In the genomic region with DNA sequence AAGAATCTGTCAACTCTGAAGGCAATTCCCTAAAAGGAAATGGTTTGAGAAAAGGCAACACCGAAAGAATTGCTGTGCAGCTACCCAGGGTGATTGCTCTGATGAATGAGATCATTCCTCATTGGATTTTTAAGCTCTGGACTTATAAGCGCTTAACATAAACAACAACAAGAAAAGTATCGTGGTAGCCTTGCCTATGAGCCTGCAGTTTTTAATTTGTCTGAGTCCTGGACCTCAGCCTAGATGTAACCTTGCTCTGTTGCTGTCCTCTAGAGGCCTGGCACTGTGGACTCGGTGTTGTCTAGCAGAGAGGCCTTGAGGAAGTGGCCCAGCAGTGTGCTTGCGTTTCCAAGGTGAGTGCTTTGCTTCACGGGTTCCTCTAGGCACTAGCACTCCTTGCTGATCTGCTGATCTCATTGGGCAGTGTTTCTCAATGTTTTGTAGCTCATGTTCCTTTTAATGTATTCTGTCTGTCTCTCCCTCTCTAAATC, we compare ENCODE assay signal across 13 cellular contexts. TPM values are rescaled to one million over a fixed set of nuclear protein-coding genes. Genes with fewer than 3 reads are reported as not detected.
DNase-seq lines count a peak whose midpoint lies in the region; ATAC-seq and TF ChIP-seq lines count a peak whose summit lies in the region.
"Had no signal": no experiment of that assay in that cellular context is flagged by ENCODE, and none has a peak within 500 bp of the region (broad histone marks: within the 10 kb centered on the region; RNA-seq: fewer than 3 reads in every experiment).

No MANE protein-coding gene starts in this region.

- peak overlapping the region; percentile 78 for H3K18ac ChIP-seq in IMR-90 (ENCODE audit: low read depth, low read length)

- H3K4me1 ChIP-seq in IMR-90 (ENCODE audit: control insufficient read depth, insufficient read depth, low read length): peaks cover 14% of the 10 kb centered on the region
- no peaks in the 10 kb centered on the region for H3K4me1 ChIP-seq in muscle layer of duodenum (ENCODE audit: control insufficient read depth in 1 of 2, insufficient read depth in 2 of 2, low read length in 2 of 2)

- H2BK120ac ChIP-seq in IMR-90 (ENCODE audit: low read depth, low read length): peak overlapping the region; percentile 94

- H3K27ac Mint-ChIP-seq in activated naive CD4-positive, alpha-beta T cell treated with anti-CD3 and anti-CD28 coated beads, Interleukin-2, amount 10 ng/mL, durations not matched to agents 7 days and 5 days: no peak overlapping the region
- H3K27ac Mint-ChIP-seq: activated T-helper 17 cell treated with anti-CD3 and anti-CD28 coated beads, Interleukin-2, amount 50 U/mL, for 72 hours; dendritic cell treated with granulocyte-macrophage colony-stimulating factor and Interleukin-4, amounts not matched to agents 40 ng/mL and 50 ng/mL, for 4 days; natural killer cell had no signal

- no peak overlapping the region for H2AK9ac ChIP-seq in IMR-90 (replicated peaks; ENCODE audit: low read depth, low read length, poor library complexity)

- H3K4ac ChIP-seq in IMR-90 (ENCODE audit: low read depth, low read length): peak overlapping the region; percentile 75

- peak overlapping the region; percentile 78 for H2BK5ac ChIP-seq in IMR-90 (ENCODE audit: low read depth, low read length, poor library complexity, severe bottlenecking)

- POLR2A ChIA-PET in IMR-90 (lab: Charles Lee; ENCODE audit: unreplicated experiment): interaction anchor here (0.5 kb wide), 1 partner anchor 518 kb away, joined by 12 read pairs; no protein-coding TSS in a partner anchor

- dilution Hi-C loops in IMR-90 (cut with HindIII; ENCODE audit: low sequenced_read_pairs, unreplicated experiment): no loop called here

- H4K8ac ChIP-seq in IMR-90 (ENCODE audit: low read depth in 2 of 2, low read length in 2 of 2): peak overlapping the region; percentile 47 to 84; a peak in 3 of 4 replicates

- peak overlapping the region; percentile 62 for H3K23ac ChIP-seq in IMR-90 (ENCODE audit: low read depth, low read length)

- H3K4me3 ChIP-seq in AG10803 (ENCODE audit: low read length) (no peak overlapping the region), IMR-90 (ENCODE audit: insufficient read depth, low read depth, low read length) (no peak overlapping the region), muscle layer of duodenum (ENCODE audit: low read depth in 1 of 2, low read length in 2 of 2) (no peak overlapping the region)

- peaks cover 0 to 4% of the 10 kb centered on the region in 2 experiments; a peak in 2 of 4 replicates for H3K79me1 ChIP-seq in IMR-90 (ENCODE audit: low read depth in 1 of 2, low read length in 2 of 2)

- H3K9ac ChIP-seq in IMR-90 (ENCODE audit: low read depth, low read length): no peak overlapping the region; the same call in 1 of the 2 replicates

- intact Hi-C loops in IMR-90 (cut with micrococcal nuclease): no loop called here

- peak; percentile 60 for ATAC-seq in IMR-90 (ENCODE audit: low read depth)
- ATAC-seq: activated T-helper 17 cell treated with anti-CD3 and anti-CD28 coated beads, Interleukin-2, amount 50 U/mL, for 72 hours; natural killer cell had no signal

- H2AFZ ChIP-seq in IMR-90 (replicated peaks; ENCODE audit: low read length, poor library complexity): peak overlapping the region; percentile 80

- peak overlapping the region; percentile 65 for H3K27ac ChIP-seq in IMR-90 (ENCODE audit: insufficient read depth, low read length)
- H3K27ac ChIP-seq in muscle layer of duodenum (ENCODE audit: low read length): peak overlapping the region; percentile 16
- H3K27ac ChIP-seq: VCaP had no signal

- BruUV-seq in IMR-90 (replicated peaks; lab: Mats Ljungman, UMichigan): no TSS peak

- peak overlapping the region; percentile 58 for H3K14ac ChIP-seq in IMR-90 (replicated peaks; ENCODE audit: low read depth, low read length)

- peak; percentile 18 for DNase-seq in AG10803 (ENCODE audit: low read depth)
- peak; percentile 34 for DNase-seq in IMR-90
- peak; percentile 30 for DNase-seq in dedifferentiated amniotic fluid mesenchymal stem cell (ENCODE audit: extremely low spot score)
- no peak for DNase-seq in middle frontal gyrus (ENCODE audit: extremely low spot score, low spot score)
- DNase-seq in activated naive CD4-positive, alpha-beta T cell treated with anti-CD3 and anti-CD28 coated beads, Interleukin-2, amount 10 ng/mL, durations not matched to agents 7 days and 5 days: no peak
- DNase-seq in NCI-H1092 (lab: John Stamatoyannopoulos, UW): no peak
- DNase-seq in SK-N-DZ (ENCODE audit: low spot score): no peak
- DNase-seq: natural killer cell, NCI-H1092 treated with DMSO at 0.1 percent for 48 hours had no signal

- no peaks in the 10 kb centered on the region for H3K27me3 Mint-ChIP-seq in activated naive CD4-positive, alpha-beta T cell treated with anti-CD3 and anti-CD28 coated beads, Interleukin-2, amount 10 ng/mL, durations not matched to agents 7 days and 5 days
- H3K27me3 Mint-ChIP-seq: activated T-helper 17 cell treated with anti-CD3 and anti-CD28 coated beads, Interleukin-2, amount 50 U/mL, for 72 hours; dendritic cell treated with granulocyte-macrophage colony-stimulating factor and Interleukin-4, amounts not matched to agents 40 ng/mL and 50 ng/mL, for 4 days had no signal

- in situ Hi-C loops in IMR-90 (cut with MboI; ENCODE audit: low sequenced_read_pairs): no loop called here

- TF ChIP-seq CTCF in AG10803 (conservative IDR thresholded peaks at IDR 0.05; ENCODE audit: low read length): no peak
- no peak for TF ChIP-seq CTCF in IMR-90 (conservative IDR thresholded peaks at IDR 0.05; ENCODE audit: low read depth, low read length)

- H3K9me3 ChIP-seq in IMR-90 (ENCODE audit: control insufficient read depth, insufficient read depth, low read length): no peaks in the 10 kb centered on the region
- H3K9me3 ChIP-seq in muscle layer of duodenum (ENCODE audit: control insufficient read depth in 1 of 2, low read length in 2 of 2): no peaks in the 10 kb centered on the region

- H3K56ac ChIP-seq in IMR-90 (ENCODE audit: extremely low read depth, insufficient read depth, low read length): peak overlapping the region; percentile 7; the same call in 1 of the 2 replicates

- no peak for TF ChIP-seq POLR2A in IMR-90 (IDR thresholded peaks at IDR 0.05; ENCODE audit: low read depth, low read length)

- H3K27me3 ChIP-seq in IMR-90 (ENCODE audit: control insufficient read depth, insufficient read depth, low read length) (no peaks in the 10 kb centered on the region), muscle layer of duodenum (ENCODE audit: low read depth, low read length) (no peaks in the 10 kb centered on the region)

- no peak overlapping the region for H3K4me3 Mint-ChIP-seq in activated naive CD4-positive, alpha-beta T cell treated with anti-CD3 and anti-CD28 coated beads, Interleukin-2, amount 10 ng/mL, durations not matched to agents 7 days and 5 days
- H3K4me3 Mint-ChIP-seq: activated T-helper 17 cell treated with anti-CD3 and anti-CD28 coated beads, Interleukin-2, amount 50 U/mL, for 72 hours; dendritic cell treated with granulocyte-macrophage colony-stimulating factor and Interleukin-4, amounts not matched to agents 40 ng/mL and 50 ng/mL, for 4 days; natural killer cell had no signal

- H4K91ac ChIP-seq in IMR-90 (ENCODE audit: insufficient read depth, low read depth, low read length): peak overlapping the region; percentile 84

- H3K9me1 ChIP-seq in IMR-90 (ENCODE audit: insufficient read depth, low read length): peaks cover 5% of the 10 kb centered on the region; the same call in 1 of the 2 replicates

- peak overlapping the region; percentile 77; the same call in 1 of the 3 replicates for H2BK15ac ChIP-seq in IMR-90 (ENCODE audit: low read depth, low read length)

- H2BK20ac ChIP-seq in IMR-90 (ENCODE audit: low read depth, low read length): peak overlapping the region; percentile 97

- H2AK5ac ChIP-seq in IMR-90 (ENCODE audit: low read depth, low read length): peak overlapping the region; percentile 2; the same call in 1 of the 2 replicates

- TF ChIP-seq RAD21 in IMR-90 (IDR thresholded peaks at IDR 0.05; ENCODE audit: low read length): no peak

- H3K4me2 ChIP-seq in IMR-90 (ENCODE audit: low read depth, low read length): peak overlapping the region; percentile 14

- H3K4me1 Mint-ChIP-seq in activated naive CD4-positive, alpha-beta T cell treated with anti-CD3 and anti-CD28 coated beads, Interleukin-2, amount 10 ng/mL, durations not matched to agents 7 days and 5 days: no peaks in the 10 kb centered on the region
- H3K4me1 Mint-ChIP-seq: activated T-helper 17 cell treated with anti-CD3 and anti-CD28 coated beads, Interleukin-2, amount 50 U/mL, for 72 hours; natural killer cell had no signal

- H3K36me3 ChIP-seq in IMR-90 (ENCODE audit: control insufficient read depth, insufficient read depth, low read length) (no peaks in the 10 kb centered on the region), muscle layer of duodenum (ENCODE audit: control insufficient read depth in 1 of 2, insufficient read depth in 2 of 2, low read length in 2 of 2) (no peaks in the 10 kb centered on the region)

- no peaks in the 10 kb centered on the region for H4K20me1 ChIP-seq in IMR-90 (ENCODE audit: insufficient read depth, low read length)

- CTCF ChIA-PET in IMR-90 (lab: Yijun Ruan, JAX): interaction anchor here (0.8 to 1.0 kb wide), 2 partner anchors 8 to 11 kb away, joined by 3 read pairs; no protein-coding TSS in a partner anchor
- CTCF ChIA-PET in activated naive CD4-positive, alpha-beta T cell treated with anti-CD3 and anti-CD28 coated beads, Interleukin-2, amount 10 ng/mL, durations not matched to agents 7 days and 5 days (lab: Charles Lee): no interaction called here

- WGBS in IMR-90 (ENCODE audit: extremely low coverage in 2 of 2, insufficient read length in 1 of 2), 2 experiments: no CpG with 5 or more reads among the region's 6 CpGs

- no peaks in the 10 kb centered on the region for H3K36me3 Mint-ChIP-seq in activated naive CD4-positive, alpha-beta T cell treated with anti-CD3 and anti-CD28 coated beads, Interleukin-2, amount 10 ng/mL, durations not matched to agents 7 days and 5 days
- H3K36me3 Mint-ChIP-seq: natural killer cell had no signal

- no peaks in the 10 kb centered on the region for H3K9me3 Mint-ChIP-seq in activated naive CD4-positive, alpha-beta T cell treated with anti-CD3 and anti-CD28 coated beads, Interleukin-2, amount 10 ng/mL, durations not matched to agents 7 days and 5 days
- H3K9me3 Mint-ChIP-seq: activated T-helper 17 cell treated with anti-CD3 and anti-CD28 coated beads, Interleukin-2, amount 50 U/mL, for 72 hours; dendritic cell treated with granulocyte-macrophage colony-stimulating factor and Interleukin-4, amounts not matched to agents 40 ng/mL and 50 ng/mL, for 4 days; natural killer cell had no signal

- peak overlapping the region; percentile 81 for H4K5ac ChIP-seq in IMR-90 (ENCODE audit: low read depth, low read length)

TF ChIP-seq in IMR-90, 13 proteins besides CTCF, POLR2A, EP300 and RAD21 (continues in another document):
- no peak for TF ChIP-seq SMC3 (IDR thresholded peaks at IDR 0.05; ENCODE audit: low read depth, low read length)
- no peak for TF ChIP-seq MAZ (IDR thresholded peaks at IDR 0.05; ENCODE audit: borderline replicate concordance, low read depth, low read length)

RNA-seq across cellular contexts. Expression of gene CCDC81, which starts 20.4 kb away (rescaled TPM):
- total RNA-seq in IMR-90 (2012; rRNA removed): 5.6 and 6.5 TPM in 2 replicates
- 3.0 and 3.1 TPM in 2 replicates for polyA plus RNA-seq in IMR-90 (2012; rRNA removed)
- polyA plus RNA-seq in IMR-90 (2012; cell fraction: cytosol; rRNA removed): 0.78 and 3.5 TPM in 2 replicates
- polyA plus RNA-seq in IMR-90 (2012; cell fraction: nucleus; rRNA removed; ENCODE audit: low replicate concordance): 0.84 and 3.8 TPM in 2 replicates
- 0.14 and 0.47 TPM in 2 replicates for polyA plus RNA-seq in SK-N-DZ (2014; cell fraction: cytosol; rRNA removed)
- polyA plus RNA-seq in SK-N-DZ (2014; cell fraction: nucleus; rRNA removed): 0.50 and 2.0 TPM in 2 replicates

Comparison
In these comparisons a context has a peak if more than half of its experiments do, and no peak if none do; other contexts are left out.
1. DNase-seq: peak in AG10803 (single experiment), IMR-90 (single experiment) and dedifferentiated amniotic fluid mesenchymal stem cell (single experiment); none in middle frontal gyrus (single experiment), activated naive CD4-positive, alpha-beta T cell treated with anti-CD3 and anti-CD28 coated beads, Interleukin-2, amount 10 ng/mL, durations not matched to agents 7 days and 5 days (single experiment), NCI-H1092 (single experiment) and SK-N-DZ (single experiment).